Comparison of ENCODE assay signal across 8 cellular contexts in the genomic region with DNA sequence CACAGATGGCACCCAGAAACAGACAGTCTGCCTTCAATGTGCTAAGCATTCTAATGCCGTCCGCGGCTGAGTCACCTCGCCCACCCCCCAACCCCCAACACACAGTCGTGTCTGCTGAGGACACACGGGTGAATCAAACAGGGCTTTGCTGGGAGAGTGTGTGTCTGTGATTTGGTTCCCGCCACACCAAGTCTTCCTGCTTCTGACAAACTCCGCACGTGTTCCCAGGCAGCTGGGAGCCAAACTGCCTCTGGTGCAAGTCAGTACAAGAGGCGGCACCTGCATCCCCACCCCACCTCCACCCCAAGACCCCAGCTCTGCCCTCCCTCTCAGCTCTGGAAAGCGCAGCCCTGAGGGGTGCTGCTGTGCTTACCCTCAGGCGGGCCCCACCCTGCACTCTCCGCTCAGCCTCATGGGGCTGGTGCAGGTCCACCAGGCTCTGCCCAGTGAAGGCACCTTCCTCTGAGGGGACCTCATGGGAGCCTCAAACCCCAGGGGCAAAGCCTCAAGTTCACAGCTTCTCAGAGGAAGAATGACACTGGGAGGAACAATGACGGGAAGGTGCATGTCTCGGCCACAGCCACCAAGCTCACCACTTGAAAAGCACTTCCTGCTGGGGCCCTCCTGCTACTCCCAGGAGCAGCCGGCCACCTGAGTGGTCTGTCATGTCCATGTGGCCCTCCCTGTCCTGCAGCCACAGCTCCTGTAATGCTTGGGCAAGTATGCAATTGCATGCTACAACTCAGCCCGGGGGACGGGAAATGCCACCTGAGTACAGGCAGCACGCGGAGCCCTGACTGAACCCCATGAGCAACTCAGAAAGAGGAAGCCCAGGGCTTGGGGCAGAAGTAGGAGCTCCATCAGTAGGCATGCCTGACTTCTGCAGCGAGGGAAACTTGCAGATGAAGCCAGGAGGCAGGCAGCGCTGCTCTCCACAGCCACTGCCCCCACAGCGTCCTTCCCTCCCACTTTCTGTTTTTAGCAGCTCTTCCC. TPM values are rescaled to one million over a fixed set of nuclear protein-coding genes. Genes with fewer than 3 reads are reported as not detected.
DNase-seq lines count a peak whose midpoint lies in the region; ATAC-seq and TF ChIP-seq lines count a peak whose summit lies in the region.

No MANE protein-coding gene starts in this region.

- POLR2A ChIA-PET in activated CD4-positive, alpha-beta memory T cell treated with anti-CD3 and anti-CD28 coated beads for 36 hours (lab: Charles Lee): interaction anchor here (0.8 to 4.9 kb wide), 11 partner anchors 12 to 751 kb away, joined by 3 to 47 read pairs (median 4); a partner anchor contains a TSS
- POLR2A ChIA-PET in Caco-2 (lab: Charles Lee): no interaction called here

- peak overlapping the region; percentile 57 for H3K4me3 ChIP-seq in Loucy (ENCODE audit: low read length, poor library complexity, severe bottlenecking)
- H3K4me3 ChIP-seq in endodermal cell (ENCODE audit: low read length): no peak overlapping the region
- no peak overlapping the region for H3K4me3 ChIP-seq in Caco-2 (ENCODE audit: low read depth, low read length)

- H3K27me3 Mint-ChIP-seq in activated CD4-positive, alpha-beta memory T cell treated with anti-CD3 and anti-CD28 coated beads for 36 hours: no peaks in the 10 kb centered on the region
- H3K27me3 Mint-ChIP-seq in endodermal cell (ENCODE audit: insufficient read depth): no peaks in the 10 kb centered on the region
- H3K27me3 Mint-ChIP-seq in Caco-2 (ENCODE audit: insufficient read depth, unreplicated experiment): no peaks in the 10 kb centered on the region

- no peaks in the 10 kb centered on the region for H3K9me3 Mint-ChIP-seq in activated CD4-positive, alpha-beta memory T cell treated with anti-CD3 and anti-CD28 coated beads for 36 hours
- H3K9me3 Mint-ChIP-seq in endodermal cell (no peaks in the 10 kb centered on the region), Caco-2 (ENCODE audit: unreplicated experiment) (no peaks in the 10 kb centered on the region)

- peaks cover 88% of the 10 kb centered on the region for H3K4me1 ChIP-seq in Loucy (ENCODE audit: insufficient read depth, low read length, poor library complexity, severe bottlenecking)
- peaks cover 27% of the 10 kb centered on the region for H3K4me1 ChIP-seq in endodermal cell (ENCODE audit: control insufficient read depth, insufficient read depth, low read length)
- H3K4me1 ChIP-seq in Caco-2: 0 out of 2 replicates have a peak, but pooled peaks cover 5% of the 10 kb centered on the region

- peaks cover 85% of the 10 kb centered on the region for H3K4me1 Mint-ChIP-seq in activated CD4-positive, alpha-beta memory T cell treated with anti-CD3 and anti-CD28 coated beads for 36 hours (ENCODE audit: low read depth)
- peaks cover 50% of the 10 kb centered on the region for H3K4me1 Mint-ChIP-seq in endodermal cell
- H3K4me1 Mint-ChIP-seq in Caco-2 (ENCODE audit: low read depth, unreplicated experiment): no peaks in the 10 kb centered on the region

- 73% methylated on average over 10 to 23 of the region's 23 CpGs for WGBS in endodermal cell (ENCODE audit: insufficient coverage in 1 of 2, insufficient read length in 1 of 2), 2 experiments

- no peaks in the 10 kb centered on the region for H3K9me3 ChIP-seq in Loucy (ENCODE audit: insufficient read depth, low read depth, low read length)
- no peaks in the 10 kb centered on the region for H3K9me3 ChIP-seq in endodermal cell (ENCODE audit: control insufficient read depth, low read length)
- H3K9me3 ChIP-seq in Caco-2: no peaks in the 10 kb centered on the region

- intact Hi-C loops in activated CD4-positive, alpha-beta memory T cell treated with anti-CD3 and anti-CD28 coated beads for 36 hours (cut with micrococcal nuclease): loop anchor here (1.0 to 10.0 kb wide), 4 partner anchors 21 to 753 kb away; a partner anchor contains a TSS
- intact Hi-C loops in Caco-2 (cut with micrococcal nuclease; ENCODE audit: unreplicated experiment): no loop called here

- DNase-seq in C1 segment of cervical spinal cord (lab: John Stamatoyannopoulos, UW) (peak in 8 of 14 donors; percentile 9 to 53 (median 38)), endodermal cell (peak; percentile 63), omental fat pad (ENCODE audit: low spot score) (no peak), NCI-H1105 treated with DMSO at 0.1 percent for 48 hours (lab: John Stamatoyannopoulos, UW) (no peak), Caco-2 (no peak)
- peak; percentile 79 for DNase-seq in activated CD4-positive, alpha-beta memory T cell treated with anti-CD3 and anti-CD28 coated beads for 36 hours

- CTCF ChIA-PET in activated CD4-positive, alpha-beta memory T cell treated with anti-CD3 and anti-CD28 coated beads for 36 hours (lab: Charles Lee): interaction anchor here (0.7 to 1.4 kb wide), 7 partner anchors 10 to 46 kb away, joined by 3 to 6 read pairs (median 3); a partner anchor contains a TSS
- CTCF ChIA-PET in Caco-2 (lab: Charles Lee): no interaction called here

- H3K9ac ChIP-seq in Loucy (ENCODE audit: low read depth, low read length, poor library complexity, severe bottlenecking): peak overlapping the region; percentile 47
- H3K9ac ChIP-seq in endodermal cell (ENCODE audit: extremely low read depth, low read length, poor library complexity, severe bottlenecking): no peak overlapping the region

- H3K36me3 ChIP-seq in Loucy (ENCODE audit: insufficient read depth, low read length) (no peaks in the 10 kb centered on the region), endodermal cell (ENCODE audit: control insufficient read depth, insufficient read depth, low read length) (no peaks in the 10 kb centered on the region), Caco-2 (ENCODE audit: control insufficient read depth, insufficient read depth, low read length) (no peaks in the 10 kb centered on the region)

- no peaks in the 10 kb centered on the region for H3K9me2 ChIP-seq in Loucy (replicated peaks; ENCODE audit: low read depth, low read length)

- H3K27ac ChIP-seq in endodermal cell (ENCODE audit: low read depth, low read length): peak overlapping the region; percentile 73

- peak; percentile 13 for ATAC-seq in omental fat pad (ENCODE audit: low FRiP score)
- no peak for ATAC-seq in HG02763 (IDR thresholded peaks at IDR 0.05; ENCODE audit: unreplicated experiment)

- H2AFZ ChIP-seq in Loucy (ENCODE audit: low read length): no peak overlapping the region

- peak overlapping the region; percentile 73 for H3K4me2 ChIP-seq in Loucy (ENCODE audit: low read depth, low read length, poor library complexity, severe bottlenecking)

- H3K27ac Mint-ChIP-seq in activated CD4-positive, alpha-beta memory T cell treated with anti-CD3 and anti-CD28 coated beads for 36 hours: peak overlapping the region; percentile 96
- H3K27ac Mint-ChIP-seq in endodermal cell: peak overlapping the region; percentile 52
- H3K27ac Mint-ChIP-seq in Caco-2 (ENCODE audit: unreplicated experiment): no peak overlapping the region

- H3K27me3 ChIP-seq in Loucy (ENCODE audit: insufficient read depth, low read length, poor library complexity, severe bottlenecking) (no peaks in the 10 kb centered on the region), endodermal cell (ENCODE audit: control insufficient read depth, insufficient read depth, low read length, poor library complexity, severe bottlenecking) (no peaks in the 10 kb centered on the region), Caco-2 (replicated peaks; ENCODE audit: control insufficient read depth, insufficient read depth, low read length) (no peaks in the 10 kb centered on the region)

- peaks cover 97% of the 10 kb centered on the region for H3K79me2 ChIP-seq in Loucy (ENCODE audit: insufficient read depth, low read length)

- H3F3A ChIP-seq in Loucy (ENCODE audit: low read depth): no peaks in the 10 kb centered on the region

- no TSS peak for BruUV-seq in Caco-2 (replicated peaks; lab: Mats Ljungman, UMichigan)

- TF ChIP-seq CTCF in Loucy (conservative IDR thresholded peaks at IDR 0.05; ENCODE audit: low read length) (no peak), endodermal cell (conservative IDR thresholded peaks at IDR 0.05) (no peak), omental fat pad (IDR thresholded peaks at IDR 0.05) (no peak), Caco-2 (IDR thresholded peaks at IDR 0.05; ENCODE audit: insufficient read depth in 1 of 2, low read depth in 1 of 2, low read length in 1 of 2, severe bottlenecking in 1 of 2, unreplicated experiment in 1 of 2) (no peak)

- H4K20me1 ChIP-seq in Loucy (ENCODE audit: insufficient read depth, low read length, poor library complexity, severe bottlenecking): peaks cover 35% of the 10 kb centered on the region

- no peaks in the 10 kb centered on the region for H3K36me3 Mint-ChIP-seq in activated CD4-positive, alpha-beta memory T cell treated with anti-CD3 and anti-CD28 coated beads for 36 hours
- H3K36me3 Mint-ChIP-seq in endodermal cell (ENCODE audit: low read depth): no peaks in the 10 kb centered on the region
- H3K36me3 Mint-ChIP-seq in Caco-2 (ENCODE audit: insufficient read depth, unreplicated experiment): no peaks in the 10 kb centered on the region

- peak overlapping the region; percentile 83 for H3K4me3 Mint-ChIP-seq in activated CD4-positive, alpha-beta memory T cell treated with anti-CD3 and anti-CD28 coated beads for 36 hours
- H3K4me3 Mint-ChIP-seq in endodermal cell: peak overlapping the region; percentile 15
- no peak overlapping the region for H3K4me3 Mint-ChIP-seq in Caco-2 (ENCODE audit: unreplicated experiment)

RNA-seq across cellular contexts. Expression of a gene that starts 15.1 kb away (rescaled TPM):
- total RNA-seq in activated CD4-positive, alpha-beta memory T cell treated with anti-CD3 and anti-CD28 coated beads for 36 hours: 10 to 100 TPM; 42.0 to 46.0 TPM
- 10 to 100 TPM; 26.6 to 30.6 TPM for total RNA-seq in endodermal cell
- 24.8 TPM for polyA plus RNA-seq in endodermal cell (2013, experiment 1 of 2)
- polyA plus RNA-seq in endodermal cell (2013, experiment 2 of 2): 25.5 TPM
- 10 to 100 TPM; 22.9 to 46.3 (median 36.1) TPM for total RNA-seq in omental fat pad
- total RNA-seq in Caco-2 (2022): 37.9 and 41.3 TPM in 2 replicates

RNA-seq across cellular contexts. Expression of a gene that starts 40.7 kb away (rescaled TPM):
- 10 to 100 TPM; 12.0 to 14.5 TPM for total RNA-seq in activated CD4-positive, alpha-beta memory T cell treated with anti-CD3 and anti-CD28 coated beads for 36 hours
- 10 to 100 TPM; 10.8 to 11.8 TPM for total RNA-seq in endodermal cell
- polyA plus RNA-seq in endodermal cell (2013, experiment 1 of 2): 6.3 TPM
- polyA plus RNA-seq in endodermal cell (2013, experiment 2 of 2): 7.2 TPM
- total RNA-seq in omental fat pad: 10 to 100 TPM in 1 of 4 donors, 1 to 10 TPM in 3; 7.2 to 15.5 (median 8.2) TPM
- 11.4 and 11.6 TPM in 2 replicates for total RNA-seq in Caco-2 (2022)

RNA-seq across cellular contexts. Expression of a gene that starts 45.1 kb away (rescaled TPM):
- 10 to 100 TPM; 50.8 TPM for total RNA-seq in activated CD4-positive, alpha-beta memory T cell treated with anti-CD3 and anti-CD28 coated beads for 36 hours
- 10 to 100 TPM; 69.5 to 71.5 TPM for total RNA-seq in endodermal cell
- polyA plus RNA-seq in endodermal cell (2013, experiment 1 of 2): 57.2 TPM
- 47.1 TPM for polyA plus RNA-seq in endodermal cell (2013, experiment 2 of 2)
- total RNA-seq in omental fat pad: 10 to 100 TPM in 2 of 4 donors, 1 to 10 TPM in 2; 5.9 to 25.1 (median 10.8) TPM
- total RNA-seq in Caco-2 (2022): 66.1 and 78.6 TPM in 2 replicates

Comparison
In these comparisons a context has a peak if more than half of its experiments do, and no peak if none do; other contexts are left out.
1. DNase-seq: peak in C1 segment of cervical spinal cord (8 of 14), activated CD4-positive, alpha-beta memory T cell treated with anti-CD3 and anti-CD28 coated beads for 36 hours (single experiment) and endodermal cell (single experiment); none in omental fat pad (single experiment), NCI-H1105 treated with DMSO at 0.1 percent for 48 hours (single experiment) and Caco-2 (0 of 2).